In the genomic region with DNA sequence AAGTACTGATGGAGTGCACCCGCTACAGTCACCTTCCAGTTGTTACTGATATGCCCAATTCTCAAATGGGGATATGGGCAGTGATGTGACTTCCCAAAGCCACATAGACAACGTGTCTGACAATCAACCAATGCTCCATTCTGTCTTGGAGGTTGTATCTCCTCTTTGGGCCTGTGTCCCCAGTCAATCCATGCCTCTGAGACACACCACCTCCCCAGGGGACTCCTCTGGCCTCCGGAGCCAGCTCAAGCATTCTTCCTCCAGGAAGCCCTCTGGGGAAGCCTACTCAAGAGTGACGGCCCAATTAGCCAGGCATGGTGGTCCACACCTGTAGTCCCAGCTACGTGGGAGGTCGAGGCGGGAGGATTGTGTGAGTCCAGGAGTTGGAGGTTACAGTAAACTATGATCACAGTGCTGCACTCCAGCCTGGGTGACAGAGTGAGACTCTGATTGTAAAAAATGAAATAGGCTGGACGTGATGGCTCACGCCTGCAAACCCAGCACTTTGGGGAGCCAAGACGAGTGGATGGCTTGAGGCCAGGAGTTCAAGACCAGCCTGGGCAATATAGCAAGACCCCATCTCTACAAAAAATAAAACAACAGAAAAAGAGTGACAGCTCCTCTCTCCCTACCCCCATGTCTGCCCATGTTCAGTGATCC, we compare ENCODE assay signal across 8 cellular contexts. TPM values are rescaled to one million over a fixed set of nuclear protein-coding genes. Genes with fewer than 3 reads are reported as not detected.
DNase-seq lines count a peak whose midpoint lies in the region; ATAC-seq and TF ChIP-seq lines count a peak whose summit lies in the region.

No MANE protein-coding gene starts in this region.

- H4K20me1 ChIP-seq in DND-41 (ENCODE audit: insufficient read depth, low read length): peaks cover 33% of the 10 kb centered on the region

- H3K4me1 Mint-ChIP-seq in IgD-negative memory B cell: peaks cover 26 to 34% (median 30%) of the 10 kb centered on the region in 3 donors
- peaks cover 25 to 41% (median 36%) of the 10 kb centered on the region in 7 donors for H3K4me1 Mint-ChIP-seq in naive thymus-derived CD4-positive, alpha-beta T cell

- DNase-seq in DND-41 (peak; percentile 35), adipocyte (ENCODE audit: low read depth) (peak; percentile 8), inferior parietal cortex (ENCODE audit: extremely low spot score) (no peak), substantia nigra (lab: John Stamatoyannopoulos, UW) (no peak), NCI-H128 (lab: John Stamatoyannopoulos, UW; ENCODE audit: unreplicated experiment) (no peak)
- DNase-seq in naive thymus-derived CD4-positive, alpha-beta T cell: peak in 3 of 9 donors; percentile 5 to 7 (median 6)

- POLR2A ChIA-PET in naive thymus-derived CD4-positive, alpha-beta T cell (lab: Charles Lee): interaction anchor here (1.1 kb wide), 1 partner anchor 165 kb away, joined by 3 read pairs; no protein-coding TSS in a partner anchor

- H3K36me3 Mint-ChIP-seq in IgD-negative memory B cell: peaks cover 3% of the 10 kb centered on the region
- H3K36me3 Mint-ChIP-seq in naive thymus-derived CD4-positive, alpha-beta T cell: peaks cover 8 to 33% (median 10%) of the 10 kb centered on the region in 5 donors

- H3K9me3 ChIP-seq in DND-41 (ENCODE audit: insufficient read depth, low read length, severe bottlenecking) (no peaks in the 10 kb centered on the region), adipocyte (ENCODE audit: control insufficient read depth, low read length) (no peaks in the 10 kb centered on the region)
- no peaks in the 10 kb centered on the region for H3K9me3 ChIP-seq in naive thymus-derived CD4-positive, alpha-beta T cell (ENCODE audit: control insufficient read depth in 2 of 3, low read length in 3 of 3)

- H3K27me3 ChIP-seq in DND-41 (ENCODE audit: insufficient read depth, low read length, poor library complexity) (no peaks in the 10 kb centered on the region), adipocyte (replicated peaks; ENCODE audit: control insufficient read depth, insufficient read depth, low read length) (no peaks in the 10 kb centered on the region)
- H3K27me3 ChIP-seq in naive thymus-derived CD4-positive, alpha-beta T cell (ENCODE audit: control insufficient read depth in 2 of 2, insufficient read depth in 2 of 2, low read length in 2 of 2): no peaks in the 10 kb centered on the region

- peaks cover 15% of the 10 kb centered on the region for H3K4me1 ChIP-seq in DND-41 (ENCODE audit: insufficient read depth, low read length)
- H3K4me1 ChIP-seq in adipocyte (ENCODE audit: control insufficient read depth, insufficient read depth, low read length): peaks cover 11% of the 10 kb centered on the region
- H3K4me1 ChIP-seq in naive thymus-derived CD4-positive, alpha-beta T cell (ENCODE audit: control insufficient read depth in 2 of 2, insufficient read depth in 2 of 2, low read length in 2 of 2): peaks cover 3 to 8% of the 10 kb centered on the region in 2 donors

- H3K27me3 Mint-ChIP-seq in IgD-negative memory B cell: no peaks in the 10 kb centered on the region
- H3K27me3 Mint-ChIP-seq in naive thymus-derived CD4-positive, alpha-beta T cell: peaks cover 0 to 9% (median 0%) of the 10 kb centered on the region in 5 donors

- peaks cover 18% of the 10 kb centered on the region for H3K79me2 ChIP-seq in DND-41 (ENCODE audit: insufficient read depth, low read length)

- peak overlapping the region in 2 of 4 donors; percentile 27 to 55 for H3K4me3 Mint-ChIP-seq in IgD-negative memory B cell
- H3K4me3 Mint-ChIP-seq in naive thymus-derived CD4-positive, alpha-beta T cell: peak overlapping the region in 1 of 10 donors; percentile 34

- H3K27ac Mint-ChIP-seq in IgD-negative memory B cell: peak overlapping the region; percentile 87 to 94 (median 88)
- H3K27ac Mint-ChIP-seq in naive thymus-derived CD4-positive, alpha-beta T cell: peak overlapping the region in 8 of 9 donors; percentile 54 to 95 (median 81)

- H2AFZ ChIP-seq in DND-41 (ENCODE audit: low read depth, low read length): no peak overlapping the region

- no peak overlapping the region for H3K27ac ChIP-seq in DND-41 (ENCODE audit: low read length)
- H3K27ac ChIP-seq in naive thymus-derived CD4-positive, alpha-beta T cell (ENCODE audit: low read depth, low read length): no peak overlapping the region
- H3K27ac ChIP-seq in substantia nigra (ENCODE audit: low read depth, low read length, poor library complexity, severe bottlenecking): no peak overlapping the region

- H3K4me2 ChIP-seq in DND-41 (ENCODE audit: insufficient read depth, low read length): no peak overlapping the region

- peak; percentile 3; the same call in 2 of the 3 replicates for ATAC-seq in DND-41 (ENCODE audit: insufficient read depth, low read depth)
- ATAC-seq in naive thymus-derived CD4-positive, alpha-beta T cell: peak; percentile 14
- no peak for ATAC-seq in HG03378 (IDR thresholded peaks at IDR 0.05; ENCODE audit: unreplicated experiment)

- intact Hi-C loops in naive thymus-derived CD4-positive, alpha-beta T cell (cut with micrococcal nuclease): no loop called here

- CTCF ChIA-PET in naive thymus-derived CD4-positive, alpha-beta T cell (lab: Charles Lee): interaction anchor here (0.7 kb wide), 2 partner anchors 126 to 829 kb away, joined by 3 to 4 read pairs; no protein-coding TSS in a partner anchor

- H3K36me3 ChIP-seq in DND-41 (ENCODE audit: insufficient read depth, low read length) (peaks cover 44% of the 10 kb centered on the region), adipocyte (ENCODE audit: control insufficient read depth, insufficient read depth, low read length, severe bottlenecking) (peaks cover 29% of the 10 kb centered on the region)
- H3K36me3 ChIP-seq in naive thymus-derived CD4-positive, alpha-beta T cell (ENCODE audit: control insufficient read depth in 2 of 3, insufficient read depth in 3 of 3, low read length in 3 of 3): peaks cover 9 to 26% (median 14%) of the 10 kb centered on the region in 3 experiments

- no peak for TF ChIP-seq CTCF in DND-41 (IDR thresholded peaks at IDR 0.05; ENCODE audit: borderline replicate concordance, extremely low read depth, low read length, poor library complexity, severe bottlenecking)

- no peaks in the 10 kb centered on the region for H3K9me3 Mint-ChIP-seq in IgD-negative memory B cell
- H3K9me3 Mint-ChIP-seq in naive thymus-derived CD4-positive, alpha-beta T cell: peaks cover 0 to 16% (median 0%) of the 10 kb centered on the region in 11 donors

- no peak overlapping the region for H3K9ac ChIP-seq in DND-41 (ENCODE audit: low read depth, low read length)
- H3K9ac ChIP-seq in adipocyte (ENCODE audit: low read length): no peak overlapping the region

- H3K4me3 ChIP-seq in DND-41 (ENCODE audit: low read depth in 1 of 2, low read length in 2 of 2) (no peak overlapping the region), adipocyte (ENCODE audit: low read length) (no peak overlapping the region)
- no peak overlapping the region for H3K4me3 ChIP-seq in naive thymus-derived CD4-positive, alpha-beta T cell (ENCODE audit: low read length)

RNA-seq across cellular contexts. Expression of a gene that starts 7.2 kb away (rescaled TPM):
- 10,465 TPM for polyA plus RNA-seq in IgD-negative memory B cell
- over 10,000 TPM in 1 of 5 experiments, 1,000 to 10,000 TPM in 4; 2,405 to 12,292 (median 2,801) TPM for total RNA-seq in naive thymus-derived CD4-positive, alpha-beta T cell
- over 10,000 TPM; 11,269 to 12,728 TPM for polyA plus RNA-seq in naive thymus-derived CD4-positive, alpha-beta T cell

RNA-seq across cellular contexts. Expression of a gene that starts 9.6 kb away (rescaled TPM):
- polyA plus RNA-seq in IgD-negative memory B cell: 1.3 TPM
- 10 to 100 TPM in 2 of 5 experiments, 1 to 10 TPM in 3; 7.3 to 13.7 (median 9.7) TPM for total RNA-seq in naive thymus-derived CD4-positive, alpha-beta T cell
- 1 to 10 TPM; 1.6 to 2.0 TPM for polyA plus RNA-seq in naive thymus-derived CD4-positive, alpha-beta T cell

Comparison
In these comparisons a context has a peak if more than half of its experiments do, and no peak if none do; other contexts are left out.
1. DNase-seq: peak in DND-41 (single experiment) and adipocyte (single experiment); none in inferior parietal cortex (single experiment), substantia nigra (0 of 49) and NCI-H128 (single experiment).